Comparison of ENCODE assay signal across 20 cellular contexts in genomic region chr1:3249846-3250501, GRCh38.
DNase-seq lines count a peak whose midpoint lies in the region; ATAC-seq, FAIRE-seq and TF ChIP-seq lines count a peak whose summit lies in the region.
"Had no signal": no experiment of that assay in that cellular context is flagged by ENCODE, and none has a peak within 500 bp of the region (broad histone marks: within the 10 kb centered on the region; RNA-seq: fewer than 3 reads in every experiment).

No MANE protein-coding gene starts in this region.

- H3K36me3 ChIP-seq in stomach: no peaks in the 10 kb centered on the region
- H3K36me3 ChIP-seq: esophagus squamous epithelium, gastroesophageal sphincter, vagina had no signal

- H3K4me1 ChIP-seq in stomach: peaks cover 22 to 68% (median 49%) of the 10 kb centered on the region in 4 donors
- H3K4me1 ChIP-seq: vagina had no signal

- peak; percentile 87 for ATAC-seq in left colon
- ATAC-seq: effector memory CD8-positive, alpha-beta T cell; gastroesophageal sphincter had no signal

- H3K9me3 ChIP-seq in stomach: no peaks in the 10 kb centered on the region
- H3K9me3 ChIP-seq: esophagus squamous epithelium, gastroesophageal sphincter, vagina had no signal

- H3K4me3 ChIP-seq in stomach: no peak overlapping the region
- H3K4me3 ChIP-seq: esophagus squamous epithelium, gastroesophageal sphincter, vagina had no signal

- H3K27ac Mint-ChIP-seq in nephron progenitor cell: no peak overlapping the region
- H3K27ac Mint-ChIP-seq: activated naive CD4-positive, alpha-beta T cell treated with anti-CD3 and anti-CD28 coated beads, Interleukin-2, amount 50 U/mL, for 24 hours; effector memory CD8-positive, alpha-beta T cell; T-helper 1 cell treated with Interleukin-12 subunit alpha and Interleukin-12 subunit beta and Interleukin-4 antibody, amounts not matched to agents 30 μg/mL and 1 μg/mL, for 36 hours had no signal

- TF ChIP-seq CTCF in stomach (IDR thresholded peaks at IDR 0.05) (no peak), nephron progenitor cell (IDR thresholded peaks at IDR 0.05) (no peak)

- peaks cover 58% of the 10 kb centered on the region for H3K4me1 Mint-ChIP-seq in nephron progenitor cell
- H3K4me1 Mint-ChIP-seq: activated naive CD4-positive, alpha-beta T cell treated with anti-CD3 and anti-CD28 coated beads, Interleukin-2, amount 50 U/mL, for 24 hours had no signal

- H3K9me3 Mint-ChIP-seq in nephron progenitor cell: peaks cover 6% of the 10 kb centered on the region
- H3K9me3 Mint-ChIP-seq: activated naive CD4-positive, alpha-beta T cell treated with anti-CD3 and anti-CD28 coated beads, Interleukin-2, amount 50 U/mL, for 24 hours; effector memory CD8-positive, alpha-beta T cell; T-helper 1 cell treated with Interleukin-12 subunit alpha and Interleukin-12 subunit beta and Interleukin-4 antibody, amounts not matched to agents 30 μg/mL and 1 μg/mL, for 36 hours had no signal

- H3K36me3 Mint-ChIP-seq in nephron progenitor cell (ENCODE audit: low read depth): no peaks in the 10 kb centered on the region
- H3K36me3 Mint-ChIP-seq: activated naive CD4-positive, alpha-beta T cell treated with anti-CD3 and anti-CD28 coated beads, Interleukin-2, amount 50 U/mL, for 24 hours had no signal

- peaks cover 46% of the 10 kb centered on the region for H3K27me3 Mint-ChIP-seq in nephron progenitor cell (ENCODE audit: low read depth, poor library complexity)

- TF ChIP-seq EP300 in stomach (IDR thresholded peaks at IDR 0.05): no peak

- intact Hi-C loops in left colon (cut with DNase I, micrococcal nuclease) (no loop called here), stomach (cut with DNase I; ENCODE audit: low total_unique reads) (no loop called here)

- FAIRE-seq in GM19239 (lab: Jason Lieb, UNC): no peak

- H3K27me3 ChIP-seq in stomach: peaks cover 0 to 56% (median 5%) of the 10 kb centered on the region in 3 donors
- H3K27me3 ChIP-seq: vagina had no signal

- DNase-seq in M059J (ENCODE audit: low read depth) (peak; percentile 4), astrocyte of the hippocampus (ENCODE audit: low read depth, low spot score) (peak; percentile 80), left colon (peak in 1 of 2 donors; percentile 24), stomach (peak; percentile 61), SIG-M5 (lab: John Stamatoyannopoulos, UW) (no peak), GM19239 (ENCODE audit: insufficient read length, low spot score) (no peak), nephron progenitor cell (no peak)
- DNase-seq: activated CD4-positive, alpha-beta T cell treated with anti-CD3 and anti-CD28 coated beads for 4 hours; aorta; cerebellar nuclear complex; effector memory CD8-positive, alpha-beta T cell; esophagus squamous epithelium; GDM1; islet precursor cell; NCI-H1930; NCI-H226 had no signal

- 25 to 49% (median 29%) methylated on average over 21 to 24 of the region's 24 CpGs for WGBS in stomach, 5 donors

- TF ChIP-seq POLR2A in stomach (IDR thresholded peaks at IDR 0.05): no peak

- peak overlapping the region; percentile 41 to 63 (median 57) for H3K27ac ChIP-seq in stomach
- H3K27ac ChIP-seq: esophagus squamous epithelium, gastroesophageal sphincter, vagina had no signal

- no peak overlapping the region for H3K4me3 Mint-ChIP-seq in nephron progenitor cell
- H3K4me3 Mint-ChIP-seq: activated naive CD4-positive, alpha-beta T cell treated with anti-CD3 and anti-CD28 coated beads, Interleukin-2, amount 50 U/mL, for 24 hours; effector memory CD8-positive, alpha-beta T cell; T-helper 1 cell treated with Interleukin-12 subunit alpha and Interleukin-12 subunit beta and Interleukin-4 antibody, amounts not matched to agents 30 μg/mL and 1 μg/mL, for 36 hours had no signal

Comparison
In these comparisons a context has a peak if more than half of its experiments do, and no peak if none do; other contexts are left out.
1. DNase-seq: peak in M059J (single experiment), astrocyte of the hippocampus (single experiment) and stomach (single experiment); none in SIG-M5 (single experiment), GM19239 (single experiment) and nephron progenitor cell (single experiment).